23 cellular contexts compared by ENCODE assay signal in the genomic region with DNA sequence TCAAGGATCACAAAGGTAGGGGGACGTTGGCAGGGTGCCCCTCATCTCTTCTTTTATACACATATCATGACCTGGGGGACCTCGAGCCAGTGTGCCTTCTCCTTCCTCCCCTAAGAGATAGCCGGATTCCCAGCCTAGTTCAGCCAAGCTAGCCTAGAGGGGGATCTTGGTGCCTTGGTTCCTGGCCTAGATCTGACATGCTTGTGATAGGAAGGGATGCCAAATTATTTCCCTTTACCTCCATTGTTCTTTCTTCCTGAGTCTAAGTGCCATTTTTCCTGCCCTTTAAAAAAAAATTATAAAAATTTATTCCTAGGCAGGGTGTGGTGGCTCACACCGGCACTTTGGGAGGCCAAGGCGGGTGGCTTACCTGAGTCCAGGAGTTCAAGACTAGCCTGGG. TPM values are rescaled to one million over a fixed set of nuclear protein-coding genes. Genes with fewer than 3 reads are reported as not detected.
DNase-seq lines count a peak whose midpoint lies in the region; ATAC-seq and TF ChIP-seq lines count a peak whose summit lies in the region.
"Had no signal": no experiment of that assay in that cellular context is flagged by ENCODE, and none has a peak within 500 bp of the region (broad histone marks: within the 10 kb centered on the region; RNA-seq: fewer than 3 reads in every experiment).

No MANE protein-coding gene starts in this region.

- no peak overlapping the region for H2AFZ ChIP-seq in osteoblast (ENCODE audit: low read length)

- H3K4me2 ChIP-seq in osteoblast (ENCODE audit: insufficient read depth, low read length): no peak overlapping the region

- no peaks in the 10 kb centered on the region for H3K4me1 ChIP-seq in osteoblast (ENCODE audit: insufficient read depth, low read length)
- H3K4me1 ChIP-seq in BE2C: no peaks in the 10 kb centered on the region

- CTCF ChIA-PET in T-cell (lab: Charles Lee): no interaction called here

- H3K79me2 ChIP-seq in osteoblast (ENCODE audit: insufficient read depth, low read length): peaks cover 2% of the 10 kb centered on the region

- ATAC-seq in activated T-cell treated with anti-CD3 and anti-CD28 coated beads, Interleukin-2, amount 50 U/mL, for 72 hours (replicated peaks in 1 of 2): no peak
- ATAC-seq in T-cell (replicated peaks in 1 of 4): no peak
- no peak for ATAC-seq in activated naive CD8-positive, alpha-beta T cell treated with anti-CD3 and anti-CD28 coated beads, Interleukin-2, amount 10 ng/mL, durations not matched to agents 7 days and 5 days (ENCODE audit: low read depth)
- ATAC-seq: GM12878, PC-3 had no signal

- H3K36me3 Mint-ChIP-seq in activated T-cell treated with anti-CD3 and anti-CD28 coated beads, Interleukin-2, amount 50 U/mL, for 24 hours (ENCODE audit: low read depth): peaks cover 93% of the 10 kb centered on the region
- peaks cover 4 to 25% of the 10 kb centered on the region in 2 donors for H3K36me3 Mint-ChIP-seq in activated T-cell treated with anti-CD3 and anti-CD28 coated beads, Interleukin-2, amount 50 U/mL, for 72 hours (ENCODE audit: insufficient read depth in 2 of 2)
- H3K36me3 Mint-ChIP-seq in T-cell: peaks cover 40% of the 10 kb centered on the region
- peaks cover 41% of the 10 kb centered on the region for H3K36me3 Mint-ChIP-seq in activated naive CD8-positive, alpha-beta T cell treated with anti-CD3 and anti-CD28 coated beads, Interleukin-2, amount 10 ng/mL, durations not matched to agents 7 days and 5 days

- H3K27me3 ChIP-seq in osteoblast (ENCODE audit: insufficient read depth, low read length) (no peaks in the 10 kb centered on the region), BE2C (no peaks in the 10 kb centered on the region)
- H3K27me3 ChIP-seq: BLaER1 treated with 17β-estradiol and CSF1 and Interleukin-3, amounts not matched to agents 10 nM and 100 nM had no signal

- no peaks in the 10 kb centered on the region for H3K9me3 Mint-ChIP-seq in activated T-cell treated with anti-CD3 and anti-CD28 coated beads, Interleukin-2, amount 50 U/mL, for 24 hours
- H3K9me3 Mint-ChIP-seq in activated T-cell treated with anti-CD3 and anti-CD28 coated beads, Interleukin-2, amount 50 U/mL, for 72 hours: no peaks in the 10 kb centered on the region
- H3K9me3 Mint-ChIP-seq in T-cell: no peaks in the 10 kb centered on the region
- H3K9me3 Mint-ChIP-seq in activated naive CD8-positive, alpha-beta T cell treated with anti-CD3 and anti-CD28 coated beads, Interleukin-2, amount 10 ng/mL, durations not matched to agents 7 days and 5 days: no peaks in the 10 kb centered on the region
- H3K9me3 Mint-ChIP-seq: CD8-positive, alpha-beta memory T cell; H9 had no signal

- no peak for TF ChIP-seq CTCF in osteoblast (IDR thresholded peaks at IDR 0.05; ENCODE audit: extremely low read depth, low read depth, low read length)
- no peak for TF ChIP-seq CTCF in BE2C (IDR thresholded peaks at IDR 0.05; ENCODE audit: low read depth, low read length)

- H4K20me1 ChIP-seq in osteoblast (ENCODE audit: insufficient read depth, low read length): no peaks in the 10 kb centered on the region

- H3K4me3 Mint-ChIP-seq in activated T-cell treated with anti-CD3 and anti-CD28 coated beads, Interleukin-2, amount 50 U/mL, for 24 hours: no peak overlapping the region
- H3K4me3 Mint-ChIP-seq in activated T-cell treated with anti-CD3 and anti-CD28 coated beads, Interleukin-2, amount 50 U/mL, for 72 hours: no peak overlapping the region
- peak overlapping the region in 1 of 3 donors; percentile 76 for H3K4me3 Mint-ChIP-seq in T-cell
- H3K4me3 Mint-ChIP-seq in activated naive CD8-positive, alpha-beta T cell treated with anti-CD3 and anti-CD28 coated beads, Interleukin-2, amount 10 ng/mL, durations not matched to agents 7 days and 5 days: no peak overlapping the region
- H3K4me3 Mint-ChIP-seq: H9 had no signal

- DNase-seq in activated T-cell treated with anti-CD3 and anti-CD28 coated beads, Interleukin-2, amount 50 U/mL, for 24 hours: no peak
- no peak for DNase-seq in activated T-cell treated with anti-CD3 and anti-CD28 coated beads, Interleukin-2, amount 50 U/mL, for 72 hours
- DNase-seq in T-cell (no peak), osteoblast (ENCODE audit: insufficient read length, low spot score, missing footprints) (peak; percentile 82), SIG-M5 (lab: John Stamatoyannopoulos, UW) (no peak), BE2C (no peak)
- no peak for DNase-seq in activated naive CD8-positive, alpha-beta T cell treated with anti-CD3 and anti-CD28 coated beads, Interleukin-2, amount 10 ng/mL, durations not matched to agents 7 days and 5 days
- DNase-seq: CD8-positive, alpha-beta memory T cell; DMS53; EL; H9; KG1; NCI-H1417 treated with DMSO at 0.1 percent for 48 hours; NCI-H187 treated with DMSO at 0.1 percent for 48 hours; NCI-H226; NCI-H524; NCI-H82; PC-3 had no signal

- no peaks in the 10 kb centered on the region for H3K27me3 Mint-ChIP-seq in activated T-cell treated with anti-CD3 and anti-CD28 coated beads, Interleukin-2, amount 50 U/mL, for 24 hours
- no peaks in the 10 kb centered on the region for H3K27me3 Mint-ChIP-seq in activated T-cell treated with anti-CD3 and anti-CD28 coated beads, Interleukin-2, amount 50 U/mL, for 72 hours (ENCODE audit: low read depth)
- H3K27me3 Mint-ChIP-seq in T-cell: no peaks in the 10 kb centered on the region
- H3K27me3 Mint-ChIP-seq in activated naive CD8-positive, alpha-beta T cell treated with anti-CD3 and anti-CD28 coated beads, Interleukin-2, amount 10 ng/mL, durations not matched to agents 7 days and 5 days: no peaks in the 10 kb centered on the region
- H3K27me3 Mint-ChIP-seq: CD8-positive, alpha-beta memory T cell had no signal

- H3K36me3 ChIP-seq in osteoblast (ENCODE audit: insufficient read depth, low read length): peaks cover 50% of the 10 kb centered on the region
- H3K36me3 ChIP-seq in BE2C: peaks cover 31% of the 10 kb centered on the region

- H3K4me3 ChIP-seq in osteoblast (ENCODE audit: insufficient read depth, low read length) (no peak overlapping the region), BE2C (ENCODE audit: low read depth, low read length) (no peak overlapping the region)
- H3K4me3 ChIP-seq: BLaER1 treated with 17β-estradiol and CSF1 and Interleukin-3, amounts not matched to agents 10 nM and 100 nM; GM12878 had no signal

- H3K4me1 Mint-ChIP-seq in activated T-cell treated with anti-CD3 and anti-CD28 coated beads, Interleukin-2, amount 50 U/mL, for 24 hours (ENCODE audit: low read depth): peaks cover 40% of the 10 kb centered on the region
- H3K4me1 Mint-ChIP-seq in activated T-cell treated with anti-CD3 and anti-CD28 coated beads, Interleukin-2, amount 50 U/mL, for 72 hours (ENCODE audit: low read depth): peaks cover 44% of the 10 kb centered on the region
- peaks cover 39 to 49% (median 46%) of the 10 kb centered on the region in 3 donors for H3K4me1 Mint-ChIP-seq in T-cell
- peaks cover 22% of the 10 kb centered on the region for H3K4me1 Mint-ChIP-seq in activated naive CD8-positive, alpha-beta T cell treated with anti-CD3 and anti-CD28 coated beads, Interleukin-2, amount 10 ng/mL, durations not matched to agents 7 days and 5 days

- no peaks in the 10 kb centered on the region for H3K9me3 ChIP-seq in osteoblast (ENCODE audit: low read depth, low read length)
- H3K9me3 ChIP-seq in BE2C: no peaks in the 10 kb centered on the region
- H3K9me3 ChIP-seq: BLaER1 treated with 17β-estradiol and CSF1 and Interleukin-3, amounts not matched to agents 10 nM and 100 nM had no signal

- peak overlapping the region; percentile 91 for H3K27ac Mint-ChIP-seq in activated T-cell treated with anti-CD3 and anti-CD28 coated beads, Interleukin-2, amount 50 U/mL, for 24 hours
- H3K27ac Mint-ChIP-seq in activated T-cell treated with anti-CD3 and anti-CD28 coated beads, Interleukin-2, amount 50 U/mL, for 72 hours: no peak overlapping the region
- H3K27ac Mint-ChIP-seq in T-cell: peak overlapping the region; percentile 96 to 99
- H3K27ac Mint-ChIP-seq in activated naive CD8-positive, alpha-beta T cell treated with anti-CD3 and anti-CD28 coated beads, Interleukin-2, amount 10 ng/mL, durations not matched to agents 7 days and 5 days: peak overlapping the region; percentile 96
- H3K27ac Mint-ChIP-seq: H9 had no signal

- no peak overlapping the region for H3K27ac ChIP-seq in osteoblast (ENCODE audit: low read depth, low read length)

- POLR2A ChIA-PET in T-cell (lab: Charles Lee): no interaction called here
- POLR2A ChIA-PET in activated naive CD8-positive, alpha-beta T cell treated with anti-CD3 and anti-CD28 coated beads, Interleukin-2, amount 10 ng/mL, durations not matched to agents 7 days and 5 days (lab: Charles Lee): interaction anchor here (0.7 kb wide), 2 partner anchors 14 to 81 kb away, joined by 3 read pairs; no protein-coding TSS in a partner anchor

RNA-seq across cellular contexts. Expression of a gene that starts 7.0 kb away (rescaled TPM):
- 10 to 100 TPM; 31.9 to 34.1 TPM for total RNA-seq in activated T-cell treated with anti-CD3 and anti-CD28 coated beads, Interleukin-2, amount 50 U/mL, for 72 hours
- total RNA-seq in T-cell (10 to 100 TPM; 30.0 to 68.5 (median 56.7) TPM), osteoblast (20.6 and 22.8 TPM in 2 replicates)
- 10 to 100 TPM; 52.4 to 52.6 TPM for total RNA-seq in activated naive CD8-positive, alpha-beta T cell treated with anti-CD3 and anti-CD28 coated beads, Interleukin-2, amount 10 ng/mL, durations not matched to agents 7 days and 5 days
- 84.1 TPM for polyA plus RNA-seq in BE2C (2012; ENCODE audit: insufficient read depth, insufficient read length, low read depth)

RNA-seq across cellular contexts. Expression of a gene that starts 7.2 kb away (rescaled TPM):
- total RNA-seq in activated T-cell treated with anti-CD3 and anti-CD28 coated beads, Interleukin-2, amount 50 U/mL, for 72 hours: 10 to 100 TPM; 21.0 to 21.1 TPM
- total RNA-seq in T-cell: 10 to 100 TPM; 18.9 to 36.4 (median 30.6) TPM
- 10 to 100 TPM; 32.2 to 32.6 TPM for total RNA-seq in activated naive CD8-positive, alpha-beta T cell treated with anti-CD3 and anti-CD28 coated beads, Interleukin-2, amount 10 ng/mL, durations not matched to agents 7 days and 5 days
- 5.0 and 6.2 TPM in 2 replicates for total RNA-seq in osteoblast
- 123 TPM for polyA plus RNA-seq in BE2C (2012; ENCODE audit: insufficient read depth, insufficient read length, low read depth)

RNA-seq across cellular contexts. Expression of a gene that starts 12.7 kb away (rescaled TPM):
- 10 to 100 TPM; 63.8 to 81.9 TPM for total RNA-seq in activated T-cell treated with anti-CD3 and anti-CD28 coated beads, Interleukin-2, amount 50 U/mL, for 72 hours
- total RNA-seq in T-cell: 10 to 100 TPM; 21.7 to 54.2 (median 43.9) TPM
- total RNA-seq in activated naive CD8-positive, alpha-beta T cell treated with anti-CD3 and anti-CD28 coated beads, Interleukin-2, amount 10 ng/mL, durations not matched to agents 7 days and 5 days: 10 to 100 TPM; 43.2 to 56.1 TPM
- total RNA-seq in osteoblast: 20.3 and 22.1 TPM in 2 replicates
- polyA plus RNA-seq in BE2C (2012; ENCODE audit: insufficient read depth, insufficient read length, low read depth): 101 TPM

RNA-seq across cellular contexts. Expression of a gene that starts 29.7 kb away (rescaled TPM):
- 10 to 100 TPM; 31.6 to 42.5 TPM for total RNA-seq in activated T-cell treated with anti-CD3 and anti-CD28 coated beads, Interleukin-2, amount 50 U/mL, for 72 hours
- total RNA-seq in T-cell (10 to 100 TPM in 3 of 5 donors, 1 to 10 TPM in 2; 6.7 to 17.8 (median 12.3) TPM), osteoblast (5.0 and 8.7 TPM in 2 replicates)
- 10 to 100 TPM; 18.0 to 18.8 TPM for total RNA-seq in activated naive CD8-positive, alpha-beta T cell treated with anti-CD3 and anti-CD28 coated beads, Interleukin-2, amount 10 ng/mL, durations not matched to agents 7 days and 5 days
- 44.4 TPM for polyA plus RNA-seq in BE2C (2012; ENCODE audit: insufficient read depth, insufficient read length, low read depth)

RNA-seq across cellular contexts. Expression of a gene that starts 34.5 kb away (rescaled TPM):
- under 1 TPM; 0.09 to 0.24 TPM for total RNA-seq in activated T-cell treated with anti-CD3 and anti-CD28 coated beads, Interleukin-2, amount 50 U/mL, for 72 hours
- total RNA-seq in T-cell (under 1 TPM in 1 of 5 donors, not detected in 4; 0.09 TPM), osteoblast (under 0.01 TPM in 1 of 2 replicates, not detected in the other)
- not detected for total RNA-seq in activated naive CD8-positive, alpha-beta T cell treated with anti-CD3 and anti-CD28 coated beads, Interleukin-2, amount 10 ng/mL, durations not matched to agents 7 days and 5 days
- polyA plus RNA-seq in BE2C (2012; ENCODE audit: insufficient read depth, insufficient read length, low read depth): 1.5 TPM
- total RNA-seq: A673, GM12878, HT-29, M059J had no signal
- polyA plus RNA-seq: CD8-positive, alpha-beta memory T cell; GM12878 had no signal
